8 cellular contexts compared by ENCODE assay signal in genomic region chr12:124230789-124231188, GRCh38.
"Had no signal": no experiment of that assay in that cellular context is flagged by ENCODE, and none has a peak within 500 bp of the region (broad histone marks: within the 10 kb centered on the region; RNA-seq: fewer than 3 reads in every experiment).

No MANE protein-coding gene starts in this region.

- DNase-seq: IMR-90, KBM-7, KG1 had no signal

- H3K9ac ChIP-seq: KMS-11 had no signal

- H3K4me3 ChIP-seq: K562 had no signal

- FAIRE-seq: HTR-8/SVneo, K562 had no signal

- ATAC-seq: K562 had no signal

- H3K4me2 ChIP-seq: KMS-11 had no signal

- H3K27ac ChIP-seq: HL-60, KMS-11 had no signal

- H3K27ac Mint-ChIP-seq: IgD-negative memory B cell had no signal

- H3K4me3 Mint-ChIP-seq: IgD-negative memory B cell had no signal

- H3K4me1 Mint-ChIP-seq: IgD-negative memory B cell had no signal
